8 cellular contexts compared by ENCODE assay signal in genomic region chr1:39609618-39610331, GRCh38. TPM values are rescaled to one million over a fixed set of nuclear protein-coding genes. Genes with fewer than 3 reads are reported as not detected.
DNase-seq lines count a peak whose midpoint lies in the region; ATAC-seq and TF ChIP-seq lines count a peak whose summit lies in the region.

No MANE protein-coding gene starts in this region.

- DNase-seq in NCI-H2107 (lab: John Stamatoyannopoulos, UW) (peak; percentile 99), mucosa of descending colon (peak; percentile 63 to 68 (median 68))
- DNase-seq in activated CD4-positive, alpha-beta T cell treated with anti-CD3 and anti-CD28 coated beads, Interleukin-2, amount 50 U/mL, for 24 hours (ENCODE audit: low read depth in 1 of 2, low spot score in 1 of 2) = peak; percentile 68 to 72
- DNase-seq in stimulated activated CD8-positive, alpha-beta memory T cell treated with anti-CD3 and anti-CD28 coated beads, Interleukin-7, amount 100 ng/mL, for 48 hours (ENCODE audit: extremely low read depth in 1 of 2, low read depth in 1 of 2) = peak; percentile 57 to 63

- H3K9me3 ChIP-seq in ectodermal cell (ENCODE audit: control insufficient read depth, low read length) (no peaks in the 10 kb centered on the region), mucosa of descending colon (no peaks in the 10 kb centered on the region)

- H3K4me3 ChIP-seq in ectodermal cell (ENCODE audit: insufficient read depth, low read depth, low read length) = peak overlapping the region; percentile 18
- H3K4me3 ChIP-seq in mucosa of descending colon = no peak overlapping the region

- H3K36me3 ChIP-seq in ectodermal cell (ENCODE audit: control insufficient read depth, insufficient read depth, low read length) (no peaks in the 10 kb centered on the region), mucosa of descending colon (ENCODE audit: low read depth) (no peaks in the 10 kb centered on the region)

- H3K27me3 ChIP-seq in ectodermal cell (ENCODE audit: control insufficient read depth, insufficient read depth, low read length, poor library complexity, severe bottlenecking) = peaks cover 10% of the 10 kb centered on the region

- WGBS in ectodermal cell, 2 experiments = 19 to 20% methylated on average over 42 of the region's 42 CpGs

- intact Hi-C loops in mucosa of descending colon (cut with DNase I, micrococcal nuclease) = loop anchor here (5.0 to 10.0 kb wide), 4 partner anchors 43 to 115 kb away; no protein-coding TSS in a partner anchor

- peak; percentile 75 for TF ChIP-seq CTCF in mucosa of descending colon (IDR thresholded peaks at IDR 0.05)

- H3K4me1 ChIP-seq in ectodermal cell (ENCODE audit: control insufficient read depth, insufficient read depth, low read length) = no peaks in the 10 kb centered on the region
- H3K4me1 ChIP-seq in mucosa of descending colon (ENCODE audit: low read depth) = no peaks in the 10 kb centered on the region

- H3K27ac ChIP-seq in ectodermal cell (ENCODE audit: insufficient read depth, low read depth, low read length, poor library complexity, severe bottlenecking) = no peak overlapping the region

- peak; percentile 64 for ATAC-seq in GM19438 (IDR thresholded peaks at IDR 0.05; ENCODE audit: low read depth, unreplicated experiment)
- ATAC-seq in mucosa of descending colon = peak; percentile 79
- ATAC-seq in GM21360 (IDR thresholded peaks at IDR 0.05; ENCODE audit: unreplicated experiment) = no peak
- ATAC-seq in GM21786 (IDR thresholded peaks at IDR 0.05; ENCODE audit: unreplicated experiment) = no peak

RNA-seq across cellular contexts. Expression of gene HEYL, which starts 29.7 kb away (rescaled TPM):
- 8.1 TPM for polyA plus RNA-seq in ectodermal cell (2013, experiment 1 of 4)
- polyA plus RNA-seq in ectodermal cell (2013, experiment 2 of 4) = 12.0 TPM
- polyA plus RNA-seq in ectodermal cell (2013, experiment 3 of 4) = 10.4 TPM
- polyA plus RNA-seq in ectodermal cell (2013, experiment 4 of 4) = 12.0 TPM
- total RNA-seq in mucosa of descending colon = 1 to 10 TPM; 2.3 to 3.5 (median 2.4) TPM

RNA-seq across cellular contexts. Expression of gene PABPC4, which starts 33.2 kb away (rescaled TPM):
- polyA plus RNA-seq in ectodermal cell (2013, experiment 1 of 4) = 194 TPM
- polyA plus RNA-seq in ectodermal cell (2013, experiment 2 of 4) = 189 TPM
- 148 TPM for polyA plus RNA-seq in ectodermal cell (2013, experiment 3 of 4)
- polyA plus RNA-seq in ectodermal cell (2013, experiment 4 of 4) = 150 TPM
- 100 to 1,000 TPM; 124 to 208 (median 146) TPM for total RNA-seq in mucosa of descending colon

Comparison
In these comparisons a context has a peak if more than half of its experiments do, and no peak if none do; other contexts are left out.
1. ATAC-seq: peak in GM19438 (single experiment) and mucosa of descending colon (single experiment); none in GM21360 (single experiment) and GM21786 (single experiment).
2. Peak in every context shown above with its lines, with median percentiles within 50 percentile points of each other: DNase-seq.